18 cellular contexts compared by ENCODE assay signal in the genomic region with DNA sequence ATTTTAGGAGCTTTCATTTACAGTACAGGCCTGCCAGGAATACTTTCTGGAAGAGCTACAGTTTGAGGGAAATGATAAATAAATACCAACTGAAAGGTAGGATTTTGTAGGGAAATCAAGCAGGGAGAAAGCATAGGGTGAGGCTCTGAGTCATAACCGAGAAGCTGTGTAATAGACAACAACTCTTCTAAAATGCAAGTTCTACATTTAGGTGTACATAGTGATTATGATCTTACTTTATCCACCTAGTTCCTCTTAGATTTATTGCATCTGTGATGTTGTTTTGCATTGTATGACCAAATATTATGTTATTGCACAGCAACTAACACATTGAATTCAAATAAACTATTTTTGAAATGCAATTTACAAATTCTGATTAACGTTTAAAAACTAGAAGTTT.
DNase-seq lines count a peak whose midpoint lies in the region; ATAC-seq, FAIRE-seq and TF ChIP-seq lines count a peak whose summit lies in the region.
"Had no signal": no experiment of that assay in that cellular context is flagged by ENCODE, and none has a peak within 500 bp of the region (broad histone marks: within the 10 kb centered on the region; RNA-seq: fewer than 3 reads in every experiment).

No MANE protein-coding gene starts in this region.

- no peak overlapping the region for H3K4me3 ChIP-seq in breast epithelium
- H3K4me3 ChIP-seq: BLaER1 had no signal

- peak overlapping the region; percentile 33 for H3K27ac Mint-ChIP-seq in MCF 10A (ENCODE audit: low read depth, unreplicated experiment)
- H3K27ac Mint-ChIP-seq: CD4-positive, alpha-beta T cell; HFFc6 had no signal

- POLR2A ChIA-PET in MCF 10A (lab: Yijun Ruan, JAX): interaction anchor here (0.8 to 1.5 kb wide), 2 partner anchors 9 to 21 kb away, joined by 3 to 5 read pairs; no protein-coding TSS in a partner anchor

- no peaks in the 10 kb centered on the region for H3K9me3 Mint-ChIP-seq in MCF 10A (ENCODE audit: unreplicated experiment)
- H3K9me3 Mint-ChIP-seq: HFFc6 had no signal

- H3K27ac ChIP-seq in breast epithelium (no peak overlapping the region), foreskin keratinocyte (no peak overlapping the region)
- H3K27ac ChIP-seq: 22Rv1, BLaER1 had no signal

- peaks cover 4% of the 10 kb centered on the region for H3K36me3 ChIP-seq in breast epithelium
- H3K36me3 ChIP-seq: BLaER1 had no signal

- no peaks in the 10 kb centered on the region for H3K36me3 Mint-ChIP-seq in MCF 10A (ENCODE audit: insufficient read depth, unreplicated experiment)

- TF ChIP-seq POLR2A in breast epithelium (IDR thresholded peaks at IDR 0.05): no peak

- ATAC-seq in foreskin keratinocyte: peak; percentile 50
- ATAC-seq in GM18873 (IDR thresholded peaks at IDR 0.05; ENCODE audit: low FRiP score, unreplicated experiment): no peak
- no peak for ATAC-seq in left cardiac atrium
- no peak for ATAC-seq in GM18861 (IDR thresholded peaks at IDR 0.05; ENCODE audit: unreplicated experiment)

- H3K27me3 ChIP-seq in breast epithelium (no peaks in the 10 kb centered on the region), foreskin keratinocyte (no peaks in the 10 kb centered on the region)
- H3K27me3 ChIP-seq: BLaER1 had no signal

- H3K27me3 Mint-ChIP-seq in MCF 10A (ENCODE audit: insufficient read depth, unreplicated experiment): no peaks in the 10 kb centered on the region
- H3K27me3 Mint-ChIP-seq: CD4-positive, alpha-beta T cell had no signal

- no TSS peak for BruUV-seq in MCF 10A (replicated peaks; lab: Mats Ljungman, UMichigan)

- no peak overlapping the region for H3K4me3 Mint-ChIP-seq in MCF 10A (ENCODE audit: unreplicated experiment)
- H3K4me3 Mint-ChIP-seq: CD4-positive, alpha-beta T cell; HFFc6 had no signal

- DNase-seq in MCF 10A (ENCODE audit: unreplicated experiment) (peak; percentile 23), breast epithelium (ENCODE audit: low spot score in 2 of 2) (no peak), foreskin keratinocyte (peak in 1 of 2 donors; percentile 22), left cardiac atrium (no peak)
- DNase-seq: AML-193; Calu3; CD4-positive, alpha-beta T cell; DMS79; EL; HCEC 1CT; HFFc6 had no signal

- FAIRE-seq in TTC549 (lab: Jason Lieb, UNC): peak; percentile 87
- FAIRE-seq: G401.6, GM12891 had no signal

- CTCF ChIA-PET in MCF 10A (lab: Yijun Ruan, JAX): no interaction called here

- H3K4me1 Mint-ChIP-seq in MCF 10A (ENCODE audit: insufficient read depth, unreplicated experiment): peaks cover 9% of the 10 kb centered on the region

- intact Hi-C loops in MCF 10A (cut with micrococcal nuclease): no loop called here
- intact Hi-C loops in breast epithelium (cut with DNase I; ENCODE audit: low total_unique reads): no loop called here
- intact Hi-C loops in left cardiac atrium (cut with DNase I): no loop called here

- H3K9me3 ChIP-seq in breast epithelium: no peaks in the 10 kb centered on the region
- H3K9me3 ChIP-seq: BLaER1 had no signal

- H3K4me1 ChIP-seq in breast epithelium (no peaks in the 10 kb centered on the region), foreskin keratinocyte (no peaks in the 10 kb centered on the region)
- H3K4me1 ChIP-seq: BLaER1 had no signal

- TF ChIP-seq CTCF in MCF 10A (IDR thresholded peaks at IDR 0.05; ENCODE audit: unreplicated experiment) (no peak), breast epithelium (IDR thresholded peaks at IDR 0.05) (no peak), foreskin keratinocyte (conservative IDR thresholded peaks at IDR 0.05) (no peak)
